Comparison of ENCODE assay signal across 30 cellular contexts in the genomic region with DNA sequence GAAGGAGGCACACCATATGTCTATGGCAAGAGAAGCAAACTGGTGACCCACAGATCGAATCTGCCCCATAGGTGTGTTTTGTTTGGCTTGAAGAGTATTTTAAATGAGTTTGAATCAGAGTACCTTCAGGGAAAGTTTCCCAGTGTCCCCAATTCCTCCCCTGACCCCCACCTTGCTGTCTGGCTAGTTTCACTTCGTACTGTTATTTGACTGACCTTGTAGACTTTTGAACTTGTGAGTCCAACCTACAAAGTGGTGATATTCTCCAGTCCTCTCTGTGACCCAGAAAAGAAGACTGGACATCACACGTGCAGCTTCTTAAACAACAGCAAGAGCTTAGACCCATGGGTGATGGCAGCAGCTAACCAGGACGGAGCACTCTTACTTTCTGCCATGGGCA.
"Had no signal": no experiment of that assay in that cellular context is flagged by ENCODE, and none has a peak within 500 bp of the region (broad histone marks: within the 10 kb centered on the region; RNA-seq: fewer than 3 reads in every experiment).

No MANE protein-coding gene starts in this region.

- H3K27ac Mint-ChIP-seq: naive thymus-derived CD4-positive, alpha-beta T cell; natural killer cell treated with Interleukin-12 subunit alpha and Interleukin-12 subunit beta and Interleukin-15 and Interleukin-18, amount 100 ng/mL, for 72 hours; progenitor cell of endocrine pancreas; stimulated activated memory B cell treated with anti-CD40 and anti-IgM and Interleukin-4, amounts not matched to agents 10 μg/mL and 1 μg/mL and 100 μg/mL, for 72 hours; stimulated activated naive CD8-positive, alpha-beta T cell treated with anti-CD3 and anti-CD28 coated beads, Interleukin-15, amount 100 ng/mL, for 72 hours had no signal

- H3K4me1 Mint-ChIP-seq: neural crest cell; stimulated activated memory B cell treated with anti-CD40 and anti-IgM and Interleukin-4, amounts not matched to agents 10 μg/mL and 1 μg/mL and 100 μg/mL, for 72 hours; stimulated activated naive CD8-positive, alpha-beta T cell treated with anti-CD3 and anti-CD28 coated beads, Interleukin-15, amount 100 ng/mL, for 72 hours had no signal

- H3K4me3 ChIP-seq: left lung, lung, mucosa of descending colon, ovary, right atrium auricular region, right lobe of liver, smooth muscle cell, testis, tibial artery, upper lobe of right lung had no signal

- H3K4me2 ChIP-seq: smooth muscle cell had no signal

- H3K36me3 Mint-ChIP-seq: natural killer cell treated with Interleukin-12 subunit alpha and Interleukin-12 subunit beta and Interleukin-15 and Interleukin-18, amount 100 ng/mL, for 72 hours had no signal

- H3K27me3 ChIP-seq: left lung, neutrophil, ovary, right atrium auricular region, right lobe of liver, testis, tibial artery, upper lobe of right lung had no signal

- FAIRE-seq: keratinocyte, urothelium cell line had no signal

- H3K9me3 Mint-ChIP-seq: natural killer cell treated with Interleukin-12 subunit alpha and Interleukin-12 subunit beta and Interleukin-15 and Interleukin-18, amount 100 ng/mL, for 72 hours; stimulated activated memory B cell treated with anti-CD40 and anti-IgM and Interleukin-4, amounts not matched to agents 10 μg/mL and 1 μg/mL and 100 μg/mL, for 72 hours; stimulated activated naive CD8-positive, alpha-beta T cell treated with anti-CD3 and anti-CD28 coated beads, Interleukin-15, amount 100 ng/mL, for 72 hours had no signal

- DNase-seq: hippocampal formation; kidney glomerular epithelial cell; left cardiac atrium; left lung; midbrain; mucosa of descending colon; naive thymus-derived CD4-positive, alpha-beta T cell; occipital lobe; ovary; right lobe of liver; stimulated activated CD4-positive, alpha-beta T cell treated with anti-CD3 and anti-CD28 coated beads, Interleukin-1b, Interleukin-23, amount 100 ng/mL, for 48 hours; stimulated activated CD4-positive, alpha-beta T cell treated with anti-CD3 and anti-CD28 coated beads, Interleukin-2, amount 100 ng/mL, for 48 hours; stimulated activated CD4-positive, alpha-beta T cell treated with anti-CD3 and anti-CD28 coated beads, Interleukin-4, amount 100 ng/mL, for 4 hours; stimulated activated CD8-positive, alpha-beta memory T cell treated with anti-CD3 and anti-CD28 coated beads, Interleukin-4, amount 100 ng/mL, for 48 hours; stimulated activated naive CD4-positive, alpha-beta T cell treated with Interleukin-2 at 50 U/mL for 16 hours; stimulated activated naive CD8-positive, alpha-beta T cell treated with anti-CD3 and anti-CD28 coated beads, Interleukin-15, amount 100 ng/mL, for 72 hours; testis; tibial artery; trophoblast cell; upper lobe of right lung had no signal

- H3K27ac ChIP-seq: left lung, neutrophil, ovary, right atrium auricular region, right lobe of liver, testis, tibial artery, upper lobe of right lung had no signal

- H3K36me3 ChIP-seq: ovary, upper lobe of right lung had no signal

- H3K9me3 ChIP-seq: left lung, mucosa of descending colon, neutrophil, ovary, right atrium auricular region, right lobe of liver, testis, tibial artery, upper lobe of right lung had no signal

- ATAC-seq: left cardiac atrium; left lung; mucosa of descending colon; naive thymus-derived CD4-positive, alpha-beta T cell; natural killer cell treated with Interleukin-12 subunit alpha and Interleukin-12 subunit beta and Interleukin-15 and Interleukin-18, amount 100 ng/mL, for 72 hours; stimulated activated memory B cell treated with anti-CD40 and anti-IgM and Interleukin-4, amounts not matched to agents 10 μg/mL and 1 μg/mL and 100 μg/mL, for 72 hours; stimulated activated naive CD8-positive, alpha-beta T cell treated with anti-CD3 and anti-CD28 coated beads, Interleukin-15, amount 100 ng/mL, for 72 hours; upper lobe of right lung had no signal

- H3K4me1 ChIP-seq: left lung, right atrium auricular region, right lobe of liver, testis, tibial artery, upper lobe of right lung had no signal

- H3K27me3 Mint-ChIP-seq: naive thymus-derived CD4-positive, alpha-beta T cell; natural killer cell treated with Interleukin-12 subunit alpha and Interleukin-12 subunit beta and Interleukin-15 and Interleukin-18, amount 100 ng/mL, for 72 hours; progenitor cell of endocrine pancreas; stimulated activated memory B cell treated with anti-CD40 and anti-IgM and Interleukin-4, amounts not matched to agents 10 μg/mL and 1 μg/mL and 100 μg/mL, for 72 hours; stimulated activated naive CD8-positive, alpha-beta T cell treated with anti-CD3 and anti-CD28 coated beads, Interleukin-15, amount 100 ng/mL, for 72 hours had no signal

- H3K4me3 Mint-ChIP-seq: naive thymus-derived CD4-positive, alpha-beta T cell; natural killer cell treated with Interleukin-12 subunit alpha and Interleukin-12 subunit beta and Interleukin-15 and Interleukin-18, amount 100 ng/mL, for 72 hours; neural crest cell; stimulated activated memory B cell treated with anti-CD40 and anti-IgM and Interleukin-4, amounts not matched to agents 10 μg/mL and 1 μg/mL and 100 μg/mL, for 72 hours; stimulated activated naive CD8-positive, alpha-beta T cell treated with anti-CD3 and anti-CD28 coated beads, Interleukin-15, amount 100 ng/mL, for 72 hours had no signal
